Comparison of ENCODE assay signal across 9 cellular contexts in the genomic region with DNA sequence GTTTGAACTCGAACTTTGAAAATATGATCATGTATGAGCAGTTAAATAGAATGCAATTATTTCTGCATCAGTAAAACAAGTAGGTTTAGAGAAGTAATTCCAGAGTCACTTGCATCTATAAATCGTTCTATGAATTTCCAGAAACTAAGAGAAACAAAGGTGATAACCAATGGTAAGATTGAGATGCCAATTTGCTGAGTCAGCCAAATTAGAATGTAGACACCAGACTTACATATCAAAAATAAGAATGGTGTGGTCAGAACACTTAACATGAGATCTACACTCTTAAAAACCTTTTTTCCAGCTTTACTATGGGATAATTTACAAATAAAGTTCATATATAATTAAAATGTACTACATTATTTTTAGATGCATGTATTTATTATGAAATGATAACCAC.
"Had no signal": no experiment of that assay in that cellular context is flagged by ENCODE, and none has a peak within 500 bp of the region (broad histone marks: within the 10 kb centered on the region; RNA-seq: fewer than 3 reads in every experiment).

No MANE protein-coding gene starts in this region.

- H3K27me3 Mint-ChIP-seq: IgD-negative memory B cell had no signal

- H3K4me2 ChIP-seq: GM23338 had no signal

- DNase-seq: H7, HFFc6, Kasumi-1, KG1 had no signal

- H3K36me3 Mint-ChIP-seq: IgD-negative memory B cell had no signal

- H3K36me3 ChIP-seq: HAP-1 had no signal

- ATAC-seq: GM23338, HCT116 had no signal

- H3K9me3 ChIP-seq: HAP-1 had no signal

- H3K27ac ChIP-seq: HL-60 had no signal

- H3K9me3 Mint-ChIP-seq: GM23338, HFFc6 had no signal

- H3K4me3 ChIP-seq: GM23338, HAP-1 had no signal

- H3K4me1 Mint-ChIP-seq: IgD-negative memory B cell had no signal

- H3K4me3 Mint-ChIP-seq: GM23338, HFFc6, IgD-negative memory B cell had no signal

- H3K27ac Mint-ChIP-seq: HFFc6, IgD-negative memory B cell had no signal
